ENCODE assay signal across 1 cellular context in genomic region chr17:7836596-7837374, GRCh38.
TF ChIP-seq lines count a peak whose summit lies in the region.

No MANE protein-coding gene starts in this region.

TF ChIP-seq in H1, 55 proteins besides CTCF, POLR2A, EP300 and RAD21:
- TF ChIP-seq JUN (IDR thresholded peaks at IDR 0.05; ENCODE audit: low read depth, low read length) (peak; percentile 71), EGR1 (IDR thresholded peaks at IDR 0.05; ENCODE audit: borderline replicate concordance, low read depth, low read length) (peak; percentile 97), TAF7 (optimal IDR thresholded peaks at IDR 0.05; ENCODE audit: borderline replicate concordance, low read depth, low read length) (peak; percentile 65), CTBP2 (IDR thresholded peaks at IDR 0.05; ENCODE audit: borderline replicate concordance, insufficient read depth, insufficient read length, low read length) (peak; percentile 96), GTF2F1 (IDR thresholded peaks at IDR 0.05; ENCODE audit: borderline replicate concordance, low read depth, low read length) (no peak), KDM4A (IDR thresholded peaks at IDR 0.05; ENCODE audit: low read depth, low read length, severe bottlenecking) (peak; percentile 21), MAFK (IDR thresholded peaks at IDR 0.05; ENCODE audit: low read depth, low read length) (no peak), ASH2L (IDR thresholded peaks at IDR 0.05; ENCODE audit: low read length) (no peak), YY1 (IDR thresholded peaks at IDR 0.05; ENCODE audit: low read depth, low read length) (peak; percentile 89), CBX5 (IDR thresholded peaks at IDR 0.05; ENCODE audit: low read depth, low read length) (no peak), FOSL1 (IDR thresholded peaks at IDR 0.05; ENCODE audit: insufficient read depth, low read depth, low read length) (no peak), CEBPB (IDR thresholded peaks at IDR 0.05; ENCODE audit: low read depth, low read length) (no peak), RNF2 (IDR thresholded peaks at IDR 0.05; ENCODE audit: borderline replicate concordance, low read depth, low read length, missing control alignments, poor library complexity, severe bottlenecking) (no peak), SP4 (IDR thresholded peaks at IDR 0.05; ENCODE audit: low read length) (peak; percentile 96), CBX8 (IDR thresholded peaks at IDR 0.05; ENCODE audit: borderline replicate concordance, low read depth, low read length) (no peak), SP2 (IDR thresholded peaks at IDR 0.05; ENCODE audit: low read length) (no peak), SP1 (IDR thresholded peaks at IDR 0.05; ENCODE audit: low read depth, low read length) (peak; percentile 100), RBBP5 (IDR thresholded peaks at IDR 0.05; ENCODE audit: borderline replicate concordance, low read depth, low read length) (no peak), TAF1 (IDR thresholded peaks at IDR 0.05; ENCODE audit: low read depth, low read length) (peak; percentile 48; the same call in 1 of the 2 replicates), SIN3A (conservative IDR thresholded peaks at IDR 0.05 in 1 of 2, IDR thresholded peaks at IDR 0.05 in 1 of 2; ENCODE audit: low read depth in 1 of 2, low read length in 2 of 2) (peak; percentile 99 to 100), NANOG (IDR thresholded peaks at IDR 0.05; ENCODE audit: insufficient read depth, low read depth, low read length, poor library complexity, severe bottlenecking) (no peak), CHD7 (IDR thresholded peaks at IDR 0.05; ENCODE audit: insufficient replicate concordance, low read length) (no peak), NRF1 (IDR thresholded peaks at IDR 0.05; ENCODE audit: low read depth, low read length) (no peak), TEAD4 (IDR thresholded peaks at IDR 0.05; ENCODE audit: low read depth, low read length) (peak; percentile 45; the same call in 1 of the 2 replicates), SIX5 (IDR thresholded peaks at IDR 0.05; ENCODE audit: low read depth, low read length) (no peak), CREB1 (IDR thresholded peaks at IDR 0.05) (peak; percentile 80), CHD1 (IDR thresholded peaks at IDR 0.05; ENCODE audit: low read depth, low read length) (no peak), POLR2AphosphoS5 (IDR thresholded peaks at IDR 0.05; ENCODE audit: low read depth, low read length) (no peak), SUZ12 (IDR thresholded peaks at IDR 0.05; ENCODE audit: low read length) (peak; percentile 41; the same call in 1 of the 2 replicates), KDM5A (IDR thresholded peaks at IDR 0.05; ENCODE audit: low read length) (no peak), BRCA1 (IDR thresholded peaks at IDR 0.05; ENCODE audit: low read depth, low read length) (no peak), ZNF274 (IDR thresholded peaks at IDR 0.05; ENCODE audit: borderline replicate concordance, extremely low read depth, low read length) (no peak), SIRT6 (IDR thresholded peaks at IDR 0.05; ENCODE audit: low read length) (no peak), SAP30 (IDR thresholded peaks at IDR 0.05; ENCODE audit: insufficient read depth, insufficient replicate concordance, low read length) (peak; percentile 58), POU5F1 (IDR thresholded peaks at IDR 0.05; ENCODE audit: low read depth, low read length) (peak; percentile 57; the same call in 1 of the 2 replicates), CHD2 (IDR thresholded peaks at IDR 0.05; ENCODE audit: low read length) (peak; percentile 85), HDAC2 (IDR thresholded peaks at IDR 0.05; ENCODE audit: borderline replicate concordance in 1 of 2, low read depth in 2 of 2, low read length in 2 of 2) (peak in 1 of 2 experiments; percentile 97; a peak in 2 of 4 replicates), MAX (IDR thresholded peaks at IDR 0.05) (peak; percentile 96), HDAC6 (IDR thresholded peaks at IDR 0.05; ENCODE audit: low read depth, low read length) (no peak), E2F6 (IDR thresholded peaks at IDR 0.05) (peak; percentile 85), TBP (IDR thresholded peaks at IDR 0.05; ENCODE audit: low read depth, low read length) (peak; percentile 43), EZH2 (IDR thresholded peaks at IDR 0.05; ENCODE audit: low read depth, low read length, severe bottlenecking) (no peak), ATF3 (IDR thresholded peaks at IDR 0.05; ENCODE audit: insufficient read depth, low read depth, low read length) (peak; percentile 82), SRF (IDR thresholded peaks at IDR 0.05; ENCODE audit: low read depth, low read length) (no peak), RFX5 (IDR thresholded peaks at IDR 0.05; ENCODE audit: borderline replicate concordance, low read depth, low read length) (peak; percentile 78), KDM1A (IDR thresholded peaks at IDR 0.05; ENCODE audit: borderline replicate concordance, low read length) (no peak), GABPA (IDR thresholded peaks at IDR 0.05; ENCODE audit: borderline replicate concordance, insufficient read depth, low read length) (no peak; the same call in 1 of the 2 replicates), BCL11A (IDR thresholded peaks at IDR 0.05; ENCODE audit: low read depth in 2 of 2, low read length in 2 of 2) (no peak), BACH1 (IDR thresholded peaks at IDR 0.05; ENCODE audit: low read length) (peak; percentile 57; the same call in 1 of the 2 replicates), RXRA (IDR thresholded peaks at IDR 0.05; ENCODE audit: insufficient read depth, low read depth, low read length) (peak; percentile 92), JUND (IDR thresholded peaks at IDR 0.05; ENCODE audit: low read length) (peak; percentile 94), PHF8 (conservative IDR thresholded peaks at IDR 0.05; ENCODE audit: low read depth, low read length) (no peak), TCF12 (IDR thresholded peaks at IDR 0.05; ENCODE audit: low read depth, low read length) (peak; percentile 84)
- TF ChIP-seq, protein P1, sequence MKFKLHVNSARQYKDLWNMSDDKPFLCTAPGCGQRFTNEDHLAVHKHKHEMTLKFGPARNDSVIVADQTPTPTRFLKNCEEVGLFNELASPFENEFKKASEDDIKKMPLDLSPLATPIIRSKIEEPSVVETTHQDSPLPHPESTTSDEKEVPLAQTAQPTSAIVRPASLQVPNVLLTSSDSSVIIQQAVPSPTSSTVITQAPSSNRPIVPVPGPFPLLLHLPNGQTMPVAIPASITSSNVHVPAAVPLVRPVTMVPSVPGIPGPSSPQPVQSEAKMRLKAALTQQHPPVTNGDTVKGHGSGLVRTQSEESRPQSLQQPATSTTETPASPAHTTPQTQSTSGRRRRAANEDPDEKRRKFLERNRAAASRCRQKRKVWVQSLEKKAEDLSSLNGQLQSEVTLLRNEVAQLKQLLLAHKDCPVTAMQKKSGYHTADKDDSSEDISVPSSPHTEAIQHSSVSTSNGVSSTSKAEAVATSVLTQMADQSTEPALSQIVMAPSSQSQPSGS (IDR thresholded peaks at IDR 0.05; ENCODE audit: low read length) = peak; percentile 100
- TF ChIP-seq, protein P2, sequence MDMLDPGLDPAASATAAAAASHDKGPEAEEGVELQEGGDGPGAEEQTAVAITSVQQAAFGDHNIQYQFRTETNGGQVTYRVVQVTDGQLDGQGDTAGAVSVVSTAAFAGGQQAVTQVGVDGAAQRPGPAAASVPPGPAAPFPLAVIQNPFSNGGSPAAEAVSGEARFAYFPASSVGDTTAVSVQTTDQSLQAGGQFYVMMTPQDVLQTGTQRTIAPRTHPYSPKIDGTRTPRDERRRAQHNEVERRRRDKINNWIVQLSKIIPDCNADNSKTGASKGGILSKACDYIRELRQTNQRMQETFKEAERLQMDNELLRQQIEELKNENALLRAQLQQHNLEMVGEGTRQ (IDR thresholded peaks at IDR 0.05; ENCODE audit: low read length) = peak; percentile 87
